ENCODE assay signal across 40 cellular contexts in genomic region chr10:122696687-122697086, GRCh38. TPM values are rescaled to one million over a fixed set of nuclear protein-coding genes. Genes with fewer than 3 reads are reported as not detected.
"Had no signal": no experiment of that assay in that cellular context is flagged by ENCODE, and none has a peak within 500 bp of the region (broad histone marks: within the 10 kb centered on the region; RNA-seq: fewer than 3 reads in every experiment).

No MANE protein-coding gene starts in this region.

- H3K4me1 ChIP-seq: adrenal gland, ascending aorta, breast epithelium had no signal

- H3K27me3 ChIP-seq: adrenal gland, ascending aorta, body of pancreas, brain microvascular endothelial cell, breast epithelium, cardiac muscle cell had no signal

- H3K27ac Mint-ChIP-seq: activated naive CD4-positive, alpha-beta T cell treated with anti-CD3 and anti-CD28 coated beads for 36 hours; activated naive CD4-positive, alpha-beta T cell treated with anti-CD3 and anti-CD28 coated beads, Interleukin-2, amount 10 ng/mL, durations not matched to agents 7 days and 5 days; activated naive CD4-positive, alpha-beta T cell treated with anti-CD3 and anti-CD28 coated beads, Interleukin-2, amount 50 U/mL, for 24 hours; activated naive CD4-positive, alpha-beta T cell treated with anti-CD3 and anti-CD28 coated beads, Interleukin-2, amount 50 U/mL, for 72 hours; activated naive CD8-positive, alpha-beta T cell; activated naive CD8-positive, alpha-beta T cell treated with anti-CD3 and anti-CD28 coated beads for 36 hours; activated naive CD8-positive, alpha-beta T cell treated with anti-CD3 and anti-CD28 coated beads, Interleukin-2, amount 10 ng/mL, durations not matched to agents 7 days and 5 days; activated naive CD8-positive, alpha-beta T cell treated with anti-CD3 and anti-CD28 coated beads, Interleukin-2, amount 50 U/mL, for 24 hours; activated T-cell treated with anti-CD3 and anti-CD28 coated beads, Interleukin-2, amount 50 U/mL, for 24 hours; activated T-cell treated with anti-CD3 and anti-CD28 coated beads, Interleukin-2, amount 50 U/mL, for 72 hours; activated T-helper 1 cell treated with anti-CD3 and anti-CD28 coated beads, Interleukin-12 subunit alpha, Interleukin-12 subunit beta, Interleukin-2, Interleukin-4 antibody, amounts not matched to agents 30 ng/mL and 10 ng/mL and 1 ng/mL, durations not matched to agents 14 hours and 24 hours and 36 hours; activated T-helper 17 cell treated with anti-CD3 and anti-CD28 coated beads, Interleukin-2, amount 50 U/mL, for 72 hours; activated T-helper 2 cell treated with anti-CD3 and anti-CD28 coated beads, Interferon-gamma antibody, Interleukin-2, Interleukin-4, amounts not matched to agents 10 μg/mL and 5 μg/mL and 100 μg/mL, durations not matched to agents 14 hours and 24 hours and 36 hours; brain had no signal

- H3K36me3 ChIP-seq: adrenal gland, ascending aorta, brain microvascular endothelial cell, breast epithelium, cardiac muscle cell had no signal

- H3K36me3 Mint-ChIP-seq: activated naive CD4-positive, alpha-beta T cell treated with anti-CD3 and anti-CD28 coated beads, Interleukin-2, amount 10 ng/mL, durations not matched to agents 7 days and 5 days; activated naive CD4-positive, alpha-beta T cell treated with anti-CD3 and anti-CD28 coated beads, Interleukin-2, amount 50 U/mL, for 24 hours; activated naive CD4-positive, alpha-beta T cell treated with anti-CD3 and anti-CD28 coated beads, Interleukin-2, amount 50 U/mL, for 72 hours; activated naive CD8-positive, alpha-beta T cell; activated naive CD8-positive, alpha-beta T cell treated with anti-CD3 and anti-CD28 coated beads for 36 hours; activated naive CD8-positive, alpha-beta T cell treated with anti-CD3 and anti-CD28 coated beads, Interleukin-2, amount 10 ng/mL, durations not matched to agents 7 days and 5 days; brain had no signal

- DNase-seq: activated effector memory CD4-positive, alpha-beta T cell treated with anti-CD3 and anti-CD28 coated beads, Interleukin-2, amount 50 U/mL, for 16 hours; activated effector memory CD4-positive, alpha-beta T cell treated with Interleukin-2 at 50 U/mL for 16 hours; activated gamma-delta T cell; activated gamma-delta T cell treated with Interleukin-2 at 50 U/mL for 16 hours; activated naive CD4-positive, alpha-beta T cell; activated naive CD4-positive, alpha-beta T cell treated with anti-CD3 and anti-CD28 coated beads for 36 hours; activated naive CD4-positive, alpha-beta T cell treated with anti-CD3 and anti-CD28 coated beads, Interleukin-2, amount 10 ng/mL, durations not matched to agents 7 days and 5 days; activated naive CD4-positive, alpha-beta T cell treated with anti-CD3 and anti-CD28 coated beads, Interleukin-2, amount 50 U/mL, for 16 hours; activated naive CD4-positive, alpha-beta T cell treated with Interleukin-2 at 50 U/mL for 16 hours; activated naive CD8-positive, alpha-beta T cell treated with anti-CD3 and anti-CD28 coated beads for 36 hours; activated naive CD8-positive, alpha-beta T cell treated with anti-CD3 and anti-CD28 coated beads, Interleukin-2, amount 10 ng/mL, durations not matched to agents 7 days and 5 days; activated naive CD8-positive, alpha-beta T cell treated with anti-CD3 and anti-CD28 coated beads, Interleukin-2, amount 50 U/mL, for 24 hours; activated T-cell treated with anti-CD3 and anti-CD28 coated beads, Interleukin-2, amount 50 U/mL, for 1 hour; activated T-cell treated with anti-CD3 and anti-CD28 coated beads, Interleukin-2, amount 50 U/mL, for 24 hours; activated T-cell treated with anti-CD3 and anti-CD28 coated beads, Interleukin-2, amount 50 U/mL, for 4 hours; activated T-cell treated with anti-CD3 and anti-CD28 coated beads, Interleukin-2, amount 50 U/mL, for 48 hours; activated T-cell treated with anti-CD3 and anti-CD28 coated beads, Interleukin-2, amount 50 U/mL, for 72 hours; adrenal gland; amniotic stem cell; amygdala; anterior cingulate cortex; aorta; brain microvascular endothelial cell; caudate nucleus; central memory CD4-positive, alpha-beta T cell; cerebellar nuclear complex had no signal

- H3K4me3 ChIP-seq: adrenal gland, ascending aorta, body of pancreas, breast epithelium, cardiac muscle cell had no signal

- H3K9me3 Mint-ChIP-seq: activated naive CD4-positive, alpha-beta T cell treated with anti-CD3 and anti-CD28 coated beads for 36 hours; activated naive CD4-positive, alpha-beta T cell treated with anti-CD3 and anti-CD28 coated beads, Interleukin-2, amount 10 ng/mL, durations not matched to agents 7 days and 5 days; activated naive CD4-positive, alpha-beta T cell treated with anti-CD3 and anti-CD28 coated beads, Interleukin-2, amount 50 U/mL, for 24 hours; activated naive CD4-positive, alpha-beta T cell treated with anti-CD3 and anti-CD28 coated beads, Interleukin-2, amount 50 U/mL, for 72 hours; activated naive CD8-positive, alpha-beta T cell treated with anti-CD3 and anti-CD28 coated beads for 36 hours; activated naive CD8-positive, alpha-beta T cell treated with anti-CD3 and anti-CD28 coated beads, Interleukin-2, amount 10 ng/mL, durations not matched to agents 7 days and 5 days; activated naive CD8-positive, alpha-beta T cell treated with anti-CD3 and anti-CD28 coated beads, Interleukin-2, amount 50 U/mL, for 24 hours; activated T-cell treated with anti-CD3 and anti-CD28 coated beads, Interleukin-2, amount 50 U/mL, for 24 hours; activated T-cell treated with anti-CD3 and anti-CD28 coated beads, Interleukin-2, amount 50 U/mL, for 4 hours; activated T-cell treated with anti-CD3 and anti-CD28 coated beads, Interleukin-2, amount 50 U/mL, for 72 hours; activated T-helper 1 cell treated with anti-CD3 and anti-CD28 coated beads, Interleukin-12 subunit alpha, Interleukin-12 subunit beta, Interleukin-2, Interleukin-4 antibody, amounts not matched to agents 30 ng/mL and 10 ng/mL and 1 ng/mL, durations not matched to agents 14 hours and 24 hours and 36 hours; activated T-helper 17 cell treated with anti-CD3 and anti-CD28 coated beads, Interleukin-2, amount 50 U/mL, for 72 hours; activated T-helper 2 cell treated with anti-CD3 and anti-CD28 coated beads, Interferon-gamma antibody, Interleukin-2, Interleukin-4, amounts not matched to agents 10 μg/mL and 5 μg/mL and 100 μg/mL, durations not matched to agents 14 hours and 24 hours and 36 hours; central memory CD8-positive, alpha-beta T cell had no signal

- H3K27ac ChIP-seq: adrenal gland, ascending aorta, body of pancreas, brain microvascular endothelial cell, breast epithelium, cardiac muscle cell had no signal

- H3K4me3 Mint-ChIP-seq: activated naive CD4-positive, alpha-beta T cell treated with anti-CD3 and anti-CD28 coated beads for 36 hours; activated naive CD4-positive, alpha-beta T cell treated with anti-CD3 and anti-CD28 coated beads, Interleukin-2, amount 10 ng/mL, durations not matched to agents 7 days and 5 days; activated naive CD4-positive, alpha-beta T cell treated with anti-CD3 and anti-CD28 coated beads, Interleukin-2, amount 50 U/mL, for 24 hours; activated naive CD8-positive, alpha-beta T cell; activated naive CD8-positive, alpha-beta T cell treated with anti-CD3 and anti-CD28 coated beads for 36 hours; activated naive CD8-positive, alpha-beta T cell treated with anti-CD3 and anti-CD28 coated beads, Interleukin-2, amount 10 ng/mL, durations not matched to agents 7 days and 5 days; activated naive CD8-positive, alpha-beta T cell treated with anti-CD3 and anti-CD28 coated beads, Interleukin-2, amount 50 U/mL, for 24 hours; activated T-cell treated with anti-CD3 and anti-CD28 coated beads, Interleukin-2, amount 50 U/mL, for 24 hours; activated T-cell treated with anti-CD3 and anti-CD28 coated beads, Interleukin-2, amount 50 U/mL, for 4 hours; activated T-cell treated with anti-CD3 and anti-CD28 coated beads, Interleukin-2, amount 50 U/mL, for 72 hours; activated T-helper 1 cell treated with anti-CD3 and anti-CD28 coated beads, Interleukin-12 subunit alpha, Interleukin-12 subunit beta, Interleukin-2, Interleukin-4 antibody, amounts not matched to agents 30 ng/mL and 10 ng/mL and 1 ng/mL, durations not matched to agents 14 hours and 24 hours and 36 hours; activated T-helper 17 cell treated with anti-CD3 and anti-CD28 coated beads, Interleukin-2, amount 50 U/mL, for 72 hours; brain; central memory CD8-positive, alpha-beta T cell had no signal

- H3K9me3 ChIP-seq: adrenal gland, ascending aorta, body of pancreas, breast epithelium had no signal

- FAIRE-seq: astrocyte, bronchial epithelial cell had no signal

- ATAC-seq: activated naive CD4-positive, alpha-beta T cell treated with anti-CD3 and anti-CD28 coated beads, Interleukin-2, amount 50 U/mL, for 72 hours; activated naive CD8-positive, alpha-beta T cell treated with anti-CD3 and anti-CD28 coated beads, Interleukin-2, amount 50 U/mL, for 24 hours; activated T-cell treated with anti-CD3 and anti-CD28 coated beads, Interleukin-2, amount 50 U/mL, for 4 hours; activated T-cell treated with anti-CD3 and anti-CD28 coated beads, Interleukin-2, amount 50 U/mL, for 72 hours; activated T-helper 17 cell treated with anti-CD3 and anti-CD28 coated beads, Interleukin-2, amount 50 U/mL, for 72 hours; body of pancreas had no signal

- H3K4me1 Mint-ChIP-seq: activated naive CD4-positive, alpha-beta T cell treated with anti-CD3 and anti-CD28 coated beads, Interleukin-2, amount 10 ng/mL, durations not matched to agents 7 days and 5 days; activated naive CD4-positive, alpha-beta T cell treated with anti-CD3 and anti-CD28 coated beads, Interleukin-2, amount 50 U/mL, for 24 hours; activated naive CD8-positive, alpha-beta T cell treated with anti-CD3 and anti-CD28 coated beads for 36 hours; activated naive CD8-positive, alpha-beta T cell treated with anti-CD3 and anti-CD28 coated beads, Interleukin-2, amount 10 ng/mL, durations not matched to agents 7 days and 5 days; activated naive CD8-positive, alpha-beta T cell treated with anti-CD3 and anti-CD28 coated beads, Interleukin-2, amount 50 U/mL, for 24 hours; activated T-helper 17 cell treated with anti-CD3 and anti-CD28 coated beads, Interleukin-2, amount 50 U/mL, for 72 hours; central memory CD8-positive, alpha-beta T cell had no signal

RNA-seq across cellular contexts. Expression of gene C10orf120, which starts 3.0 kb away (rescaled TPM):
- polyA plus RNA-seq: adrenal gland, aorta, cardiac muscle cell had no signal
